Comparison of ENCODE assay signal across 24 cellular contexts in the genomic region with DNA sequence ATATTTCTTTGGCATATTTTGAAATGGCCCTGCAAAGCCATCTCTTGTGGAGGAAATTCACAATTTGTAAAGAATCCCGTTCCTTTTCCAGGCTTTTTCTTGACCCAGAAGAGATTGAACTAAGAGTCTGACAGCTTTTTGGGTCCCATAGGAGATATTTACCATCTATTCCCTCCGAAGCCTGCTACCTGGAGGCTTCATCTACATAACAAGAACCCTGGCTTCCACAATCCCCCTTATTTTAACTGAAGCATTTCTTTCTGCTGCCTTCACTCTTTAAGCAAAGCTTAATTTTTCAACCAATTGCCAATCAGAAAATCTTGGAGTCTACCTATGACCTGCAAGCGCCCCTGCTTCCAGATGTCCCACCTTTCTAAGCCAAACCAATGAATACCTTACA.
"Had no signal": no experiment of that assay in that cellular context is flagged by ENCODE, and none has a peak within 500 bp of the region (broad histone marks: within the 10 kb centered on the region; RNA-seq: fewer than 3 reads in every experiment).

No MANE protein-coding gene starts in this region.

- H3K4me1 Mint-ChIP-seq: immature natural killer cell; naive B cell; stimulated activated naive B cell treated with anti-CD40 and anti-IgM and Interleukin-4, amounts not matched to agents 10 μg/mL and 1 μg/mL and 100 μg/mL, for 72 hours had no signal

- H3K4me3 Mint-ChIP-seq: effector memory CD8-positive, alpha-beta T cell; immature natural killer cell; mesothelial cell of epicardium; naive B cell; natural killer cell treated with Interleukin-12 subunit alpha and Interleukin-12 subunit beta and Interleukin-15 and Interleukin-18, amount 100 ng/mL, for 72 hours; neural crest cell; stimulated activated naive B cell treated with anti-CD40 and anti-IgM and Interleukin-4, amounts not matched to agents 10 μg/mL and 1 μg/mL and 100 μg/mL, for 72 hours; stimulated activated naive CD8-positive, alpha-beta T cell treated with anti-CD3 and anti-CD28 coated beads, Interleukin-15, Interleukin-2, amounts not matched to agents 100 ng/mL and 50 ng/mL, for 24 hours had no signal

- H3K9me3 Mint-ChIP-seq: effector memory CD8-positive, alpha-beta T cell; natural killer cell treated with Interleukin-12 subunit alpha and Interleukin-12 subunit beta and Interleukin-15 and Interleukin-18, amount 100 ng/mL, for 72 hours; neural crest cell had no signal

- H3K27ac Mint-ChIP-seq: effector memory CD8-positive, alpha-beta T cell; immature natural killer cell; natural killer cell treated with Interleukin-12 subunit alpha and Interleukin-12 subunit beta and Interleukin-15 and Interleukin-18, amount 100 ng/mL, for 72 hours; stimulated activated naive B cell treated with anti-CD40 and anti-IgM and Interleukin-4, amounts not matched to agents 10 μg/mL and 1 μg/mL and 100 μg/mL, for 72 hours; stimulated activated naive CD8-positive, alpha-beta T cell treated with anti-CD3 and anti-CD28 coated beads, Interleukin-15, Interleukin-2, amounts not matched to agents 100 ng/mL and 50 ng/mL, for 24 hours had no signal

- H3K36me3 Mint-ChIP-seq: immature natural killer cell; mesothelial cell of epicardium; naive B cell; stimulated activated naive B cell treated with anti-CD40 and anti-IgM and Interleukin-4, amounts not matched to agents 10 μg/mL and 1 μg/mL and 100 μg/mL, for 72 hours had no signal

- H3K4me1 ChIP-seq: pancreas, right lobe of liver, tibial nerve, vagina had no signal

- H3K9me3 ChIP-seq: neutrophil, pancreas, right lobe of liver, thoracic aorta, vagina had no signal

- H3K27me3 Mint-ChIP-seq: effector memory CD8-positive, alpha-beta T cell; naive B cell; stimulated activated naive B cell treated with anti-CD40 and anti-IgM and Interleukin-4, amounts not matched to agents 10 μg/mL and 1 μg/mL and 100 μg/mL, for 72 hours; stimulated activated naive CD8-positive, alpha-beta T cell treated with anti-CD3 and anti-CD28 coated beads, Interleukin-15, Interleukin-2, amounts not matched to agents 100 ng/mL and 50 ng/mL, for 24 hours had no signal

- H3K27me3 ChIP-seq: neutrophil, pancreas, right lobe of liver, tibial nerve, vagina had no signal

- H3K36me3 ChIP-seq: neutrophil, pancreas, right lobe of liver, thoracic aorta, tibial nerve, vagina had no signal

- ATAC-seq: effector memory CD8-positive, alpha-beta T cell; left colon; mucosa of descending colon; natural killer cell treated with Interleukin-12 subunit alpha and Interleukin-12 subunit beta and Interleukin-15 and Interleukin-18, amount 100 ng/mL, for 72 hours; pancreas; right lobe of liver; stimulated activated naive B cell treated with anti-CD40 and anti-IgM and Interleukin-4, amounts not matched to agents 10 μg/mL and 1 μg/mL and 100 μg/mL, for 72 hours had no signal

- H3K4me3 ChIP-seq: lung, mucosa of descending colon, pancreas, right lobe of liver, thoracic aorta, tibial nerve, vagina had no signal

- DNase-seq: cortex of kidney; effector memory CD8-positive, alpha-beta T cell; immature natural killer cell; islet precursor cell; kidney glomerular epithelial cell; left colon; mesenchymal stem cell; mucosa of descending colon; naive B cell; pancreas; right lobe of liver; small intestine; stimulated activated CD4-positive, alpha-beta T cell treated with anti-CD3 and anti-CD28 coated beads, Interleukin-15, amount 100 ng/mL, for 24 hours; stimulated activated CD4-positive, alpha-beta T cell treated with anti-CD3 and anti-CD28 coated beads, Interleukin-2, amount 100 ng/mL, for 48 hours; stimulated activated naive B cell treated with anti-CD40 and anti-IgM and Interleukin-4, amounts not matched to agents 10 μg/mL and 1 μg/mL and 100 μg/mL, for 72 hours had no signal

- H3K27ac ChIP-seq: neutrophil, pancreas, right lobe of liver, thoracic aorta, tibial nerve, vagina had no signal
